Comparison of ENCODE assay signal across 8 cellular contexts in genomic region chr14:71166434-71166833, GRCh38.
A peak's percentile ranks its signal among the peaks of the same experiment; 100 is the strongest.
DNase-seq lines count a peak whose midpoint lies in the region; ATAC-seq and TF ChIP-seq lines count a peak whose summit lies in the region.

No MANE protein-coding gene starts in this region.

- no peaks in the 10 kb centered on the region for H4K20me1 ChIP-seq in osteoblast (ENCODE audit: insufficient read depth, low read length)

- H3K27ac Mint-ChIP-seq in activated naive CD8-positive, alpha-beta T cell treated with anti-CD3 and anti-CD28 coated beads, Interleukin-2, amount 10 ng/mL, durations not matched to agents 7 days and 5 days = no peak overlapping the region
- H3K27ac Mint-ChIP-seq in activated naive CD8-positive, alpha-beta T cell treated with anti-CD3 and anti-CD28 coated beads for 36 hours = no peak overlapping the region

- TF ChIP-seq CTCF in epithelial cell of proximal tubule (conservative IDR thresholded peaks at IDR 0.05; ENCODE audit: low read depth, low read length) (peak; percentile 96), osteoblast (IDR thresholded peaks at IDR 0.05; ENCODE audit: extremely low read depth, low read depth, low read length) (peak; percentile 96)

- DNase-seq in activated naive CD8-positive, alpha-beta T cell treated with anti-CD3 and anti-CD28 coated beads, Interleukin-2, amount 10 ng/mL, durations not matched to agents 7 days and 5 days = no peak
- DNase-seq in activated naive CD8-positive, alpha-beta T cell treated with anti-CD3 and anti-CD28 coated beads for 36 hours = no peak
- peak; percentile 10 for DNase-seq in NOMO-1 treated with DMSO at 0.1 percent for 48 hours (lab: John Stamatoyannopoulos, UW; ENCODE audit: unreplicated experiment)
- DNase-seq in epithelial cell of proximal tubule (ENCODE audit: low read depth) = peak; percentile 70
- DNase-seq in osteoblast (ENCODE audit: insufficient read length, low spot score, missing footprints) = peak; percentile 98
- DNase-seq in activated T-cell treated with anti-CD3 and anti-CD28 coated beads, Interleukin-2, amount 50 U/mL, for 1 hour = no peak
- no peak for DNase-seq in GDM1 (lab: John Stamatoyannopoulos, UW)
- no peak for DNase-seq in islet precursor cell

- no peaks in the 10 kb centered on the region for H3K36me3 ChIP-seq in osteoblast (ENCODE audit: insufficient read depth, low read length)

- no peak overlapping the region for H3K27ac ChIP-seq in osteoblast (ENCODE audit: low read depth, low read length)

- H3K27me3 Mint-ChIP-seq in activated naive CD8-positive, alpha-beta T cell treated with anti-CD3 and anti-CD28 coated beads, Interleukin-2, amount 10 ng/mL, durations not matched to agents 7 days and 5 days = peaks cover 12% of the 10 kb centered on the region
- H3K27me3 Mint-ChIP-seq in activated naive CD8-positive, alpha-beta T cell treated with anti-CD3 and anti-CD28 coated beads for 36 hours = peaks cover 15% of the 10 kb centered on the region

- H3K4me3 ChIP-seq in epithelial cell of proximal tubule (ENCODE audit: low read depth, low read length) (no peak overlapping the region), osteoblast (ENCODE audit: insufficient read depth, low read length) (no peak overlapping the region)

- H3K4me2 ChIP-seq in osteoblast (ENCODE audit: insufficient read depth, low read length) = no peak overlapping the region

- POLR2A ChIA-PET in activated naive CD8-positive, alpha-beta T cell treated with anti-CD3 and anti-CD28 coated beads, Interleukin-2, amount 10 ng/mL, durations not matched to agents 7 days and 5 days (lab: Charles Lee) = interaction anchor here (1.0 to 3.6 kb wide), 3 partner anchors 23 to 156 kb away, joined by 3 to 20 read pairs (median 4); partner anchors contain the start of gene SIPA1L1

- peaks cover 2% of the 10 kb centered on the region for H3K36me3 Mint-ChIP-seq in activated naive CD8-positive, alpha-beta T cell treated with anti-CD3 and anti-CD28 coated beads, Interleukin-2, amount 10 ng/mL, durations not matched to agents 7 days and 5 days
- no peaks in the 10 kb centered on the region for H3K36me3 Mint-ChIP-seq in activated naive CD8-positive, alpha-beta T cell treated with anti-CD3 and anti-CD28 coated beads for 36 hours

- H3K79me2 ChIP-seq in osteoblast (ENCODE audit: insufficient read depth, low read length) = no peaks in the 10 kb centered on the region

- H3K4me1 ChIP-seq in osteoblast (ENCODE audit: insufficient read depth, low read length) = peaks cover 5% of the 10 kb centered on the region

- H3K27me3 ChIP-seq in osteoblast (ENCODE audit: insufficient read depth, low read length) = no peaks in the 10 kb centered on the region

- peaks cover 28% of the 10 kb centered on the region for H3K4me1 Mint-ChIP-seq in activated naive CD8-positive, alpha-beta T cell treated with anti-CD3 and anti-CD28 coated beads, Interleukin-2, amount 10 ng/mL, durations not matched to agents 7 days and 5 days
- H3K4me1 Mint-ChIP-seq in activated naive CD8-positive, alpha-beta T cell treated with anti-CD3 and anti-CD28 coated beads for 36 hours = peaks cover 13% of the 10 kb centered on the region

- H3K9me3 Mint-ChIP-seq in activated naive CD8-positive, alpha-beta T cell treated with anti-CD3 and anti-CD28 coated beads, Interleukin-2, amount 10 ng/mL, durations not matched to agents 7 days and 5 days = peaks cover 2% of the 10 kb centered on the region
- peaks cover 1% of the 10 kb centered on the region for H3K9me3 Mint-ChIP-seq in activated naive CD8-positive, alpha-beta T cell treated with anti-CD3 and anti-CD28 coated beads for 36 hours

- H3K4me3 Mint-ChIP-seq in activated naive CD8-positive, alpha-beta T cell treated with anti-CD3 and anti-CD28 coated beads, Interleukin-2, amount 10 ng/mL, durations not matched to agents 7 days and 5 days = no peak overlapping the region
- no peak overlapping the region for H3K4me3 Mint-ChIP-seq in activated naive CD8-positive, alpha-beta T cell treated with anti-CD3 and anti-CD28 coated beads for 36 hours

- H3K9me3 ChIP-seq in osteoblast (ENCODE audit: low read depth, low read length) = no peaks in the 10 kb centered on the region

- H2AFZ ChIP-seq in osteoblast (ENCODE audit: low read length) = no peak overlapping the region

- ATAC-seq in activated naive CD8-positive, alpha-beta T cell treated with anti-CD3 and anti-CD28 coated beads, Interleukin-2, amount 10 ng/mL, durations not matched to agents 7 days and 5 days (ENCODE audit: low read depth) = peak; percentile 27

Comparison
In these comparisons a context has a peak if more than half of its experiments do, and no peak if none do; other contexts are left out.
1. DNase-seq: peak in NOMO-1 treated with DMSO at 0.1 percent for 48 hours (single experiment), epithelial cell of proximal tubule (single experiment) and osteoblast (single experiment); none in activated naive CD8-positive, alpha-beta T cell treated with anti-CD3 and anti-CD28 coated beads, Interleukin-2, amount 10 ng/mL, durations not matched to agents 7 days and 5 days (single experiment), activated naive CD8-positive, alpha-beta T cell treated with anti-CD3 and anti-CD28 coated beads for 36 hours (single experiment), activated T-cell treated with anti-CD3 and anti-CD28 coated beads, Interleukin-2, amount 50 U/mL, for 1 hour (single experiment), GDM1 (single experiment) and islet precursor cell (single experiment).